In genomic region chr14:91313852-91314251, GRCh38 we compare ENCODE assay signal across 23 cellular contexts.
DNase-seq lines count a peak whose midpoint lies in the region; ATAC-seq and TF ChIP-seq lines count a peak whose summit lies in the region.
"Had no signal": no experiment of that assay in that cellular context is flagged by ENCODE, and none has a peak within 500 bp of the region (broad histone marks: within the 10 kb centered on the region; RNA-seq: fewer than 3 reads in every experiment).

No MANE protein-coding gene starts in this region.

- H3K4me3 Mint-ChIP-seq in activated naive CD4-positive, alpha-beta T cell treated with anti-CD3 and anti-CD28 coated beads, Interleukin-2, amount 50 U/mL, for 24 hours: peak overlapping the region; percentile 4
- H3K4me3 Mint-ChIP-seq in activated naive CD4-positive, alpha-beta T cell treated with anti-CD3 and anti-CD28 coated beads for 36 hours: no peak overlapping the region
- H3K4me3 Mint-ChIP-seq in activated naive CD8-positive, alpha-beta T cell treated with anti-CD3 and anti-CD28 coated beads, Interleukin-2, amount 50 U/mL, for 24 hours: peak overlapping the region; percentile 79
- no peak overlapping the region for H3K4me3 Mint-ChIP-seq in stimulated activated memory B cell treated with anti-CD40 and anti-IgM and Interleukin-4, amounts not matched to agents 10 μg/mL and 1 μg/mL and 100 μg/mL, for 72 hours
- H3K4me3 Mint-ChIP-seq: mesothelial cell of epicardium had no signal

- ATAC-seq in activated naive CD8-positive, alpha-beta T cell treated with anti-CD3 and anti-CD28 coated beads, Interleukin-2, amount 50 U/mL, for 24 hours: no peak
- ATAC-seq in stimulated activated memory B cell treated with anti-CD40 and anti-IgM and Interleukin-4, amounts not matched to agents 10 μg/mL and 1 μg/mL and 100 μg/mL, for 72 hours: no peak
- no peak for ATAC-seq in HG02981 (IDR thresholded peaks at IDR 0.05; ENCODE audit: unreplicated experiment)
- ATAC-seq: heart right ventricle, left lobe of liver, psoas muscle had no signal

- no peak for DNase-seq in activated naive CD4-positive, alpha-beta T cell treated with anti-CD3 and anti-CD28 coated beads for 36 hours
- DNase-seq in RWPE1 (ENCODE audit: low spot score) (no peak), NCI-H1092 (lab: John Stamatoyannopoulos, UW) (no peak), SKM-1 treated with dmso at 0.1 percent for 144 hours (lab: John Stamatoyannopoulos, UW; ENCODE audit: unreplicated experiment) (no peak)
- no peak for DNase-seq in activated naive CD8-positive, alpha-beta T cell treated with anti-CD3 and anti-CD28 coated beads, Interleukin-2, amount 50 U/mL, for 24 hours
- DNase-seq: activated gamma-delta T cell treated with Interleukin-2 at 50 U/mL for 16 hours, DMS53, GF-D8, heart right ventricle, Kasumi-1, NCI-H1048, NCI-H187 treated with DMSO at 0.1 percent for 48 hours, NCI-H226, NCI-H748 treated with DMSO at 0.1 percent for 48 hours, psoas muscle, RPMI8226, uterus had no signal

- H3K36me3 Mint-ChIP-seq in activated naive CD4-positive, alpha-beta T cell treated with anti-CD3 and anti-CD28 coated beads, Interleukin-2, amount 50 U/mL, for 24 hours: peaks cover 18% of the 10 kb centered on the region
- H3K36me3 Mint-ChIP-seq in activated naive CD4-positive, alpha-beta T cell treated with anti-CD3 and anti-CD28 coated beads for 36 hours (ENCODE audit: low read depth): peaks cover 59% of the 10 kb centered on the region
- peaks cover 67% of the 10 kb centered on the region for H3K36me3 Mint-ChIP-seq in activated naive CD8-positive, alpha-beta T cell treated with anti-CD3 and anti-CD28 coated beads, Interleukin-2, amount 50 U/mL, for 24 hours (ENCODE audit: low read depth)
- peaks cover 62% of the 10 kb centered on the region for H3K36me3 Mint-ChIP-seq in stimulated activated memory B cell treated with anti-CD40 and anti-IgM and Interleukin-4, amounts not matched to agents 10 μg/mL and 1 μg/mL and 100 μg/mL, for 72 hours

- no peaks in the 10 kb centered on the region for H3K9me3 Mint-ChIP-seq in activated naive CD4-positive, alpha-beta T cell treated with anti-CD3 and anti-CD28 coated beads, Interleukin-2, amount 50 U/mL, for 24 hours
- H3K9me3 Mint-ChIP-seq in activated naive CD4-positive, alpha-beta T cell treated with anti-CD3 and anti-CD28 coated beads for 36 hours: no peaks in the 10 kb centered on the region
- H3K9me3 Mint-ChIP-seq in activated naive CD8-positive, alpha-beta T cell treated with anti-CD3 and anti-CD28 coated beads, Interleukin-2, amount 50 U/mL, for 24 hours: no peaks in the 10 kb centered on the region
- no peaks in the 10 kb centered on the region for H3K9me3 Mint-ChIP-seq in stimulated activated memory B cell treated with anti-CD40 and anti-IgM and Interleukin-4, amounts not matched to agents 10 μg/mL and 1 μg/mL and 100 μg/mL, for 72 hours
- H3K9me3 Mint-ChIP-seq: mesothelial cell of epicardium had no signal

- H3K27ac Mint-ChIP-seq in activated naive CD4-positive, alpha-beta T cell treated with anti-CD3 and anti-CD28 coated beads, Interleukin-2, amount 50 U/mL, for 24 hours: peak overlapping the region; percentile 18
- no peak overlapping the region for H3K27ac Mint-ChIP-seq in activated naive CD4-positive, alpha-beta T cell treated with anti-CD3 and anti-CD28 coated beads for 36 hours
- peak overlapping the region; percentile 69 for H3K27ac Mint-ChIP-seq in activated naive CD8-positive, alpha-beta T cell treated with anti-CD3 and anti-CD28 coated beads, Interleukin-2, amount 50 U/mL, for 24 hours
- H3K27ac Mint-ChIP-seq in stimulated activated memory B cell treated with anti-CD40 and anti-IgM and Interleukin-4, amounts not matched to agents 10 μg/mL and 1 μg/mL and 100 μg/mL, for 72 hours: peak overlapping the region; percentile 75
- H3K27ac Mint-ChIP-seq: mesothelial cell of epicardium had no signal

- no peaks in the 10 kb centered on the region for H3K27me3 Mint-ChIP-seq in activated naive CD4-positive, alpha-beta T cell treated with anti-CD3 and anti-CD28 coated beads, Interleukin-2, amount 50 U/mL, for 24 hours
- H3K27me3 Mint-ChIP-seq in activated naive CD4-positive, alpha-beta T cell treated with anti-CD3 and anti-CD28 coated beads for 36 hours (ENCODE audit: low read depth): no peaks in the 10 kb centered on the region
- no peaks in the 10 kb centered on the region for H3K27me3 Mint-ChIP-seq in activated naive CD8-positive, alpha-beta T cell treated with anti-CD3 and anti-CD28 coated beads, Interleukin-2, amount 50 U/mL, for 24 hours
- H3K27me3 Mint-ChIP-seq in stimulated activated memory B cell treated with anti-CD40 and anti-IgM and Interleukin-4, amounts not matched to agents 10 μg/mL and 1 μg/mL and 100 μg/mL, for 72 hours: no peaks in the 10 kb centered on the region

- TF ChIP-seq CTCF in RWPE1 (conservative IDR thresholded peaks at IDR 0.05; ENCODE audit: low read depth): no peak

- peak overlapping the region; percentile 10; the same call in 1 of the 2 replicates for H3K27ac ChIP-seq in RWPE1
- H3K27ac ChIP-seq: heart right ventricle, psoas muscle, SK-N-MC, uterus had no signal

- H3K4me1 Mint-ChIP-seq in activated naive CD4-positive, alpha-beta T cell treated with anti-CD3 and anti-CD28 coated beads, Interleukin-2, amount 50 U/mL, for 24 hours: peaks cover 79% of the 10 kb centered on the region
- H3K4me1 Mint-ChIP-seq in activated naive CD4-positive, alpha-beta T cell treated with anti-CD3 and anti-CD28 coated beads for 36 hours (ENCODE audit: low read depth): peaks cover 75% of the 10 kb centered on the region
- peaks cover 80% of the 10 kb centered on the region for H3K4me1 Mint-ChIP-seq in activated naive CD8-positive, alpha-beta T cell treated with anti-CD3 and anti-CD28 coated beads, Interleukin-2, amount 50 U/mL, for 24 hours
- peaks cover 71% of the 10 kb centered on the region for H3K4me1 Mint-ChIP-seq in stimulated activated memory B cell treated with anti-CD40 and anti-IgM and Interleukin-4, amounts not matched to agents 10 μg/mL and 1 μg/mL and 100 μg/mL, for 72 hours

- intact Hi-C loops in activated naive CD4-positive, alpha-beta T cell treated with anti-CD3 and anti-CD28 coated beads for 36 hours (cut with micrococcal nuclease): no loop called here

- CTCF ChIA-PET in activated naive CD4-positive, alpha-beta T cell treated with anti-CD3 and anti-CD28 coated beads for 36 hours (lab: Charles Lee): interaction anchor here (0.6 to 1.4 kb wide), 2 partner anchors 9 to 113 kb away, joined by 3 read pairs; no protein-coding TSS in a partner anchor
- CTCF ChIA-PET in RWPE1 (lab: Yijun Ruan, JAX): interaction anchor here (0.7 to 1.0 kb wide), 2 partner anchors 10 to 153 kb away, joined by 3 read pairs; no protein-coding TSS in a partner anchor

- POLR2A ChIA-PET in RWPE1 (lab: Yijun Ruan, JAX; ENCODE audit: low non-redundant PET): no interaction called here

Comparison
In these comparisons a context has a peak if more than half of its experiments do, and no peak if none do; other contexts are left out.
1. H3K4me3 Mint-ChIP-seq: peak in activated naive CD4-positive, alpha-beta T cell treated with anti-CD3 and anti-CD28 coated beads, Interleukin-2, amount 50 U/mL, for 24 hours (single experiment) and activated naive CD8-positive, alpha-beta T cell treated with anti-CD3 and anti-CD28 coated beads, Interleukin-2, amount 50 U/mL, for 24 hours (single experiment); none in activated naive CD4-positive, alpha-beta T cell treated with anti-CD3 and anti-CD28 coated beads for 36 hours (single experiment) and stimulated activated memory B cell treated with anti-CD40 and anti-IgM and Interleukin-4, amounts not matched to agents 10 μg/mL and 1 μg/mL and 100 μg/mL, for 72 hours (single experiment).